In the genomic region with DNA sequence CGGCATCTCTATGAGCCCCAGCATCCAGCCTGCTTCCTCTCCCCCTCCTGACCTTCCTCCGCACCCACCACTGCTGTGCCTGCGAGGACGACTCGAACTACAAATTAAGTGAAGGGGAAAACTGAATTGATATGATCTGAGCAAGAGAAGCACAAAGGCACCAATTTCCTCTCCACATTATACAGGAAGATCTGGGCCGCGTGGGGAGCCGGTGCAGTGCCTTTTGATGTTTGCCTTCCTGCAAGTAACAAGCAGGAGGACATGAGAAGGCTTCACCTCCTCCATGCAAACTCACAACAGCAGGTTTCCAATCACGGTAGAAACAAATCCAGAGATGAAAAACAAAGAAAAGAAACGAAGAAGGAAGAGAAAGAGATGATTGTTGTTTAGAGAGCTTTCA, we compare ENCODE assay signal across 32 cellular contexts. TPM values are rescaled to one million over a fixed set of nuclear protein-coding genes. Genes with fewer than 3 reads are reported as not detected.
"Had no signal": no experiment of that assay in that cellular context is flagged by ENCODE, and none has a peak within 500 bp of the region (broad histone marks: within the 10 kb centered on the region; RNA-seq: fewer than 3 reads in every experiment).

No MANE protein-coding gene starts in this region.

- H3K9me3 ChIP-seq: adrenal gland, body of pancreas, colonic mucosa had no signal

- H3K27me3 ChIP-seq: adrenal gland, body of pancreas, colonic mucosa had no signal

- H3K4me1 Mint-ChIP-seq: activated CD4-positive, alpha-beta T cell treated with anti-CD3 and anti-CD28 coated beads, Interleukin-2, amount 10 ng/mL, durations not matched to agents 24 days and 14 days; activated CD8-positive, alpha-beta memory T cell treated with anti-CD3 and anti-CD28 coated beads, Interleukin-2, amount 10 ng/mL, durations not matched to agents 7 days and 5 days; activated naive CD8-positive, alpha-beta T cell treated with anti-CD3 and anti-CD28 coated beads, Interleukin-2, amount 50 U/mL, for 24 hours had no signal

- H3K9me3 Mint-ChIP-seq: activated CD4-positive, alpha-beta memory T cell treated with anti-CD3 and anti-CD28 coated beads for 36 hours; activated CD4-positive, alpha-beta T cell treated with anti-CD3 and anti-CD28 coated beads, Interleukin-2, amount 10 ng/mL, durations not matched to agents 24 days and 14 days; activated naive CD4-positive, alpha-beta T cell treated with anti-CD3 and anti-CD28 coated beads for 36 hours; activated naive CD4-positive, alpha-beta T cell treated with anti-CD3 and anti-CD28 coated beads, Interleukin-2, amount 50 U/mL, for 24 hours; activated naive CD8-positive, alpha-beta T cell treated with anti-CD3 and anti-CD28 coated beads for 36 hours; activated naive CD8-positive, alpha-beta T cell treated with anti-CD3 and anti-CD28 coated beads, Interleukin-2, amount 50 U/mL, for 24 hours; activated T-helper 1 cell treated with anti-CD3 and anti-CD28 coated beads, Interleukin-12 subunit alpha, Interleukin-12 subunit beta, Interleukin-2, Interleukin-4 antibody, amounts not matched to agents 30 ng/mL and 10 ng/mL and 1 ng/mL, durations not matched to agents 14 hours and 24 hours and 36 hours; activated T-helper 2 cell treated with anti-CD3 and anti-CD28 coated beads, Interferon-gamma antibody, Interleukin-2, Interleukin-4, amounts not matched to agents 10 μg/mL and 5 μg/mL and 100 μg/mL, durations not matched to agents 14 hours and 24 hours and 36 hours; T-helper 1 cell treated with Interleukin-12 subunit alpha and Interleukin-12 subunit beta and Interleukin-4 antibody, amounts not matched to agents 30 μg/mL and 1 μg/mL, for 36 hours had no signal

- H3K4me3 ChIP-seq: adrenal gland, body of pancreas, colonic mucosa had no signal

- ATAC-seq: activated CD4-positive, alpha-beta T cell treated with anti-CD3 and anti-CD28 coated beads for 36 hours; activated CD8-positive, alpha-beta memory T cell treated with anti-CD3 and anti-CD28 coated beads, Interleukin-2, amount 10 ng/mL, durations not matched to agents 7 days and 5 days; activated CD8-positive, alpha-beta T cell treated with anti-CD3 and anti-CD28 coated beads, Interleukin-2, amount 10 ng/mL, durations not matched to agents 7 days and 5 days; activated naive CD8-positive, alpha-beta T cell treated with anti-CD3 and anti-CD28 coated beads, Interleukin-2, amount 50 U/mL, for 24 hours; body of pancreas; esophagus mucosa had no signal

- H3K4me3 Mint-ChIP-seq: activated CD4-positive, alpha-beta memory T cell treated with anti-CD3 and anti-CD28 coated beads for 36 hours; activated CD4-positive, alpha-beta T cell treated with anti-CD3 and anti-CD28 coated beads for 36 hours; activated CD4-positive, alpha-beta T cell treated with anti-CD3 and anti-CD28 coated beads, Interleukin-2, amount 10 ng/mL, durations not matched to agents 24 days and 14 days; activated CD8-positive, alpha-beta memory T cell treated with anti-CD3 and anti-CD28 coated beads, Interleukin-2, amount 10 ng/mL, durations not matched to agents 7 days and 5 days; activated CD8-positive, alpha-beta T cell treated with anti-CD3 and anti-CD28 coated beads, Interleukin-2, amount 10 ng/mL, durations not matched to agents 7 days and 5 days; activated naive CD4-positive, alpha-beta T cell treated with anti-CD3 and anti-CD28 coated beads for 36 hours; activated naive CD4-positive, alpha-beta T cell treated with anti-CD3 and anti-CD28 coated beads, Interleukin-2, amount 50 U/mL, for 24 hours; activated naive CD8-positive, alpha-beta T cell treated with anti-CD3 and anti-CD28 coated beads for 36 hours; activated naive CD8-positive, alpha-beta T cell treated with anti-CD3 and anti-CD28 coated beads, Interleukin-2, amount 50 U/mL, for 24 hours; activated T-helper 1 cell treated with anti-CD3 and anti-CD28 coated beads, Interleukin-12 subunit alpha, Interleukin-12 subunit beta, Interleukin-2, Interleukin-4 antibody, amounts not matched to agents 30 ng/mL and 10 ng/mL and 1 ng/mL, durations not matched to agents 14 hours and 24 hours and 36 hours; T-helper 1 cell treated with Interleukin-12 subunit alpha and Interleukin-12 subunit beta and Interleukin-4 antibody, amounts not matched to agents 30 μg/mL and 1 μg/mL, for 36 hours had no signal

- H3K36me3 Mint-ChIP-seq: activated CD4-positive, alpha-beta memory T cell treated with anti-CD3 and anti-CD28 coated beads for 36 hours; activated CD8-positive, alpha-beta memory T cell treated with anti-CD3 and anti-CD28 coated beads, Interleukin-2, amount 10 ng/mL, durations not matched to agents 7 days and 5 days; activated naive CD4-positive, alpha-beta T cell treated with anti-CD3 and anti-CD28 coated beads, Interleukin-2, amount 50 U/mL, for 24 hours; activated naive CD8-positive, alpha-beta T cell treated with anti-CD3 and anti-CD28 coated beads for 36 hours had no signal

- H3K36me3 ChIP-seq: adrenal gland, colonic mucosa had no signal

- H3K27ac ChIP-seq: adrenal gland, body of pancreas, colonic mucosa had no signal

- H3K27ac Mint-ChIP-seq: activated CD4-positive, alpha-beta memory T cell treated with anti-CD3 and anti-CD28 coated beads for 36 hours; activated CD4-positive, alpha-beta T cell treated with anti-CD3 and anti-CD28 coated beads for 36 hours; activated CD4-positive, alpha-beta T cell treated with anti-CD3 and anti-CD28 coated beads, Interleukin-2, amount 10 ng/mL, durations not matched to agents 24 days and 14 days; activated CD8-positive, alpha-beta memory T cell treated with anti-CD3 and anti-CD28 coated beads, Interleukin-2, amount 10 ng/mL, durations not matched to agents 7 days and 5 days; activated CD8-positive, alpha-beta T cell treated with anti-CD3 and anti-CD28 coated beads, Interleukin-2, amount 10 ng/mL, durations not matched to agents 7 days and 5 days; activated naive CD4-positive, alpha-beta T cell treated with anti-CD3 and anti-CD28 coated beads for 36 hours; activated naive CD4-positive, alpha-beta T cell treated with anti-CD3 and anti-CD28 coated beads, Interleukin-2, amount 50 U/mL, for 24 hours; activated naive CD8-positive, alpha-beta T cell treated with anti-CD3 and anti-CD28 coated beads for 36 hours; activated naive CD8-positive, alpha-beta T cell treated with anti-CD3 and anti-CD28 coated beads, Interleukin-2, amount 50 U/mL, for 24 hours; activated T-helper 1 cell treated with anti-CD3 and anti-CD28 coated beads, Interleukin-12 subunit alpha, Interleukin-12 subunit beta, Interleukin-2, Interleukin-4 antibody, amounts not matched to agents 30 ng/mL and 10 ng/mL and 1 ng/mL, durations not matched to agents 14 hours and 24 hours and 36 hours; activated T-helper 2 cell treated with anti-CD3 and anti-CD28 coated beads, Interferon-gamma antibody, Interleukin-2, Interleukin-4, amounts not matched to agents 10 μg/mL and 5 μg/mL and 100 μg/mL, durations not matched to agents 14 hours and 24 hours and 36 hours; T-helper 1 cell treated with Interleukin-12 subunit alpha and Interleukin-12 subunit beta and Interleukin-4 antibody, amounts not matched to agents 30 μg/mL and 1 μg/mL, for 36 hours had no signal

- DNase-seq: activated CD4-positive, alpha-beta memory T cell treated with anti-CD3 and anti-CD28 coated beads for 36 hours; activated CD4-positive, alpha-beta T cell treated with anti-CD3 and anti-CD28 coated beads for 36 hours; activated CD4-positive, alpha-beta T cell treated with anti-CD3 and anti-CD28 coated beads, Interleukin-2, amount 10 ng/mL, durations not matched to agents 24 days and 14 days; activated CD4-positive, CD25-positive, alpha-beta regulatory T cell; activated CD4-positive, CD25-positive, alpha-beta regulatory T cell treated with anti-CD3 and anti-CD28 coated beads, Interleukin-2, amount 50 U/mL, for 72 hours; activated CD8-positive, alpha-beta memory T cell treated with anti-CD3 and anti-CD28 coated beads, Interleukin-2, amount 10 ng/mL, durations not matched to agents 7 days and 5 days; activated CD8-positive, alpha-beta memory T cell treated with anti-CD3 and anti-CD28 coated beads, Interleukin-2, amount 50 U/mL, for 4 hours; activated CD8-positive, alpha-beta T cell treated with anti-CD3 and anti-CD28 coated beads, Interleukin-2, amount 10 ng/mL, durations not matched to agents 7 days and 5 days; activated effector memory CD4-positive, alpha-beta T cell treated with anti-CD3 and anti-CD28 coated beads, Interleukin-2, amount 50 U/mL, for 16 hours; activated naive CD4-positive, alpha-beta T cell treated with anti-CD3 and anti-CD28 coated beads for 36 hours; activated naive CD8-positive, alpha-beta T cell treated with anti-CD3 and anti-CD28 coated beads for 36 hours; activated naive CD8-positive, alpha-beta T cell treated with anti-CD3 and anti-CD28 coated beads, Interleukin-2, amount 50 U/mL, for 24 hours; activated T-cell treated with anti-CD3 and anti-CD28 coated beads, Interleukin-2, amount 50 U/mL, for 1 hour; activated T-cell treated with anti-CD3 and anti-CD28 coated beads, Interleukin-2, amount 50 U/mL, for 48 hours; adrenal gland; amygdala; aorta; body of pancreas; central memory CD4-positive, alpha-beta T cell; cerebellar nuclear complex; colonic mucosa; effector CD8-positive, alpha-beta T cell; foreskin fibroblast; head of caudate nucleus; T1000 had no signal

- H3K4me1 ChIP-seq: adrenal gland, body of pancreas, colonic mucosa had no signal

- H3K27me3 Mint-ChIP-seq: activated CD4-positive, alpha-beta T cell treated with anti-CD3 and anti-CD28 coated beads, Interleukin-2, amount 10 ng/mL, durations not matched to agents 24 days and 14 days had no signal

RNA-seq across cellular contexts. Expression of a gene that starts 57.8 kb away (rescaled TPM):
- total RNA-seq: activated CD4-positive, alpha-beta memory T cell treated with anti-CD3 and anti-CD28 coated beads for 36 hours; activated CD4-positive, alpha-beta T cell treated with anti-CD3 and anti-CD28 coated beads for 36 hours; activated CD4-positive, alpha-beta T cell treated with anti-CD3 and anti-CD28 coated beads, Interleukin-2, amount 10 ng/mL, durations not matched to agents 24 days and 14 days; activated CD8-positive, alpha-beta memory T cell treated with anti-CD3 and anti-CD28 coated beads for 36 hours; activated CD8-positive, alpha-beta memory T cell treated with anti-CD3 and anti-CD28 coated beads, Interleukin-2, amount 10 ng/mL, durations not matched to agents 7 days and 5 days; activated CD8-positive, alpha-beta T cell treated with anti-CD3 and anti-CD28 coated beads, Interleukin-2, amount 10 ng/mL, durations not matched to agents 7 days and 5 days; activated naive CD4-positive, alpha-beta T cell treated with anti-CD3 and anti-CD28 coated beads for 36 hours; activated naive CD8-positive, alpha-beta T cell treated with anti-CD3 and anti-CD28 coated beads for 36 hours; activated T-helper 1 cell treated with anti-CD3 and anti-CD28 coated beads, Interleukin-12 subunit alpha, Interleukin-12 subunit beta, Interleukin-2, Interleukin-4 antibody, amounts not matched to agents 30 ng/mL and 10 ng/mL and 1 ng/mL, durations not matched to agents 14 hours and 24 hours and 36 hours; T-helper 2 cell treated with Interferon-gamma antibody and Interleukin-4, amounts not matched to agents 100 ng/mL and 5 ng/mL, for 36 hours had no signal
